Comparison of ENCODE assay signal across 1 cellular context in the genomic region with DNA sequence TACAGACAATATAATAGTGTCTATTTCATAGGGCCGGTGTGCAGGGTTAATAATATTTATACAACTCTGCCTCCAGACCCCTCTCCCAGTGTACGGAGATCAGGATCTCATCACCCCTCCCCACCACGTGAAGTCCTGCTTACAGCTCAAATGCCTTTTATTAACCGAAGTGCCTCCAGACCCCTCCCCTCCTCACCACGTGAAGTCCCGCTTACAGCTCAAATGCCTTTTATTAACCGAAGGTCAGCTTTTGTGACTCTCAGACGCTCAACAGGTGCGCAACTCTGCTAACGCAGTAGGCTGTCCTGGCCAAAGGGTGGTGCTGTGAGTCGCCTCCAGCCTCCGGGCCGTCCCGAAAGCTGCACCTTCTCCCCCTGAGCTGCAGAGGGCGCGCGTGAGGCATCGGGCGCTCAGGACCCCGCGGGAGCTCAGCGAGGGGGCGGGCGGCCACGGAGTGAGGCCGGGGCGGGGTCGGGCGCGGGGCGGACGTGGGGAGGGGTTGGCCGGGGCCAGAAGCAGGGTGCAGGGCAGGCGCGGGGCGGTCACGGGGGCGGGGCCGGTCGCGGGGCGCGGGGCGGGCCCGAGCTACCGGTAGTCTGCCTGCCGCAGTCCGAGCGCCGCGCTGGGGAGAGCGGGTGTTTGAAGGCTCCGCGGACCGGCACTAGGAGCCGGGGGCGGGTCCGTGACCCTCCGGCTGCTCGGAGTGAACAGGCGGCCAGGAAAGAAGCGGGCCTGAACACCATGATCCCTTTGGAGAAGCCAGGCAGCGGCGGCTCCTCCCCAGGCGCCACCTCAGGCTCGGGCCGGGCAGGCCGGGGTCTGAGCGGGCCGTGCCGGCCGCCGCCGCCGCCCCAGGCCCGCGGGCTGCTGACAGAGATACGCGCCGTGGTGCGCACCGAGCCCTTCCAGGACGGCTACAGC.
A peak's percentile ranks its signal among the peaks of the same experiment; 100 is the strongest.
TF ChIP-seq lines count a peak whose summit lies in the region.

STK17A (plus strand) TSS at position 606 of the 921 bp plus-strand sequence; CDS start at position 742, 136 bp downstream.

TF ChIP-seq in GM12878, 131 proteins besides CTCF, POLR2A, EP300 and RAD21 (continued from another document and continues in another):
- TF ChIP-seq CUX1 (IDR thresholded peaks at IDR 0.05; ENCODE audit: insufficient replicate concordance, low read depth, low read length) (no peak), MEF2A (IDR thresholded peaks at IDR 0.05; ENCODE audit: insufficient read depth, low read depth, low read length) (peak; percentile 72; the same call in 1 of the 2 replicates), JUNB (IDR thresholded peaks at IDR 0.05) (no peak), PAX8 (IDR thresholded peaks at IDR 0.05) (no peak), RBBP5 (conservative IDR thresholded peaks at IDR 0.05) (no peak), DPF2 (IDR thresholded peaks at IDR 0.05) (peak; percentile 79; the same call in 1 of the 2 replicates), SMC3 (IDR thresholded peaks at IDR 0.05; ENCODE audit: borderline replicate concordance, low read length) (peak; percentile 99), ZNF274 (IDR thresholded peaks at IDR 0.05; ENCODE audit: insufficient read depth, insufficient read length) (no peak), CHD1 (IDR thresholded peaks at IDR 0.05; ENCODE audit: low read depth, low read length) (no peak; the same call in 1 of the 2 replicates), CREM (IDR thresholded peaks at IDR 0.05; ENCODE audit: low read depth) (peak; percentile 52; the same call in 1 of the 2 replicates), FOXK2 (IDR thresholded peaks at IDR 0.05) (no peak), STAT1 (conservative IDR thresholded peaks at IDR 0.05) (no peak), ZNF207 (IDR thresholded peaks at IDR 0.05; ENCODE audit: borderline replicate concordance) (no peak; the same call in 1 of the 2 replicates), SREBF2 (IDR thresholded peaks at IDR 0.05; ENCODE audit: low read length) (no peak), EGR1 (IDR thresholded peaks at IDR 0.05; ENCODE audit: borderline replicate concordance in 1 of 2, low read depth in 2 of 2, low read length in 2 of 2) (0 out of 3 replicates have a peak, but pooled peaks of 1 of the 2 experiments have one; percentile 68), REST (IDR thresholded peaks at IDR 0.05; ENCODE audit: low read depth, low read length) (peak; percentile 49; the same call in 1 of the 2 replicates), PML (IDR thresholded peaks at IDR 0.05; ENCODE audit: low read length) (peak; percentile 69; the same call in 1 of the 2 replicates), CHD2 (IDR thresholded peaks at IDR 0.05; ENCODE audit: borderline replicate concordance, low read depth, low read length) (peak; percentile 73; the same call in 1 of the 2 replicates), NFXL1 (IDR thresholded peaks at IDR 0.05; ENCODE audit: borderline replicate concordance) (no peak), SRF (IDR thresholded peaks at IDR 0.05; ENCODE audit: low read depth in 2 of 2, low read length in 2 of 2) (peak in 1 of 2 experiments; percentile 54; a peak in 2 of 4 replicates), NR2C2 (IDR thresholded peaks at IDR 0.05; ENCODE audit: borderline replicate concordance, control insufficient read depth, insufficient read length, low read depth) (no peak), MLLT1 (IDR thresholded peaks at IDR 0.05) (no peak), NRF1 (conservative IDR thresholded peaks at IDR 0.05; ENCODE audit: low read depth, low read length) (peak; percentile 8; the same call in 1 of the 2 replicates), ZZZ3 (IDR thresholded peaks at IDR 0.05; ENCODE audit: control insufficient read depth, insufficient read length, low read depth) (no peak)
- TF ChIP-seq, protein P1, sequence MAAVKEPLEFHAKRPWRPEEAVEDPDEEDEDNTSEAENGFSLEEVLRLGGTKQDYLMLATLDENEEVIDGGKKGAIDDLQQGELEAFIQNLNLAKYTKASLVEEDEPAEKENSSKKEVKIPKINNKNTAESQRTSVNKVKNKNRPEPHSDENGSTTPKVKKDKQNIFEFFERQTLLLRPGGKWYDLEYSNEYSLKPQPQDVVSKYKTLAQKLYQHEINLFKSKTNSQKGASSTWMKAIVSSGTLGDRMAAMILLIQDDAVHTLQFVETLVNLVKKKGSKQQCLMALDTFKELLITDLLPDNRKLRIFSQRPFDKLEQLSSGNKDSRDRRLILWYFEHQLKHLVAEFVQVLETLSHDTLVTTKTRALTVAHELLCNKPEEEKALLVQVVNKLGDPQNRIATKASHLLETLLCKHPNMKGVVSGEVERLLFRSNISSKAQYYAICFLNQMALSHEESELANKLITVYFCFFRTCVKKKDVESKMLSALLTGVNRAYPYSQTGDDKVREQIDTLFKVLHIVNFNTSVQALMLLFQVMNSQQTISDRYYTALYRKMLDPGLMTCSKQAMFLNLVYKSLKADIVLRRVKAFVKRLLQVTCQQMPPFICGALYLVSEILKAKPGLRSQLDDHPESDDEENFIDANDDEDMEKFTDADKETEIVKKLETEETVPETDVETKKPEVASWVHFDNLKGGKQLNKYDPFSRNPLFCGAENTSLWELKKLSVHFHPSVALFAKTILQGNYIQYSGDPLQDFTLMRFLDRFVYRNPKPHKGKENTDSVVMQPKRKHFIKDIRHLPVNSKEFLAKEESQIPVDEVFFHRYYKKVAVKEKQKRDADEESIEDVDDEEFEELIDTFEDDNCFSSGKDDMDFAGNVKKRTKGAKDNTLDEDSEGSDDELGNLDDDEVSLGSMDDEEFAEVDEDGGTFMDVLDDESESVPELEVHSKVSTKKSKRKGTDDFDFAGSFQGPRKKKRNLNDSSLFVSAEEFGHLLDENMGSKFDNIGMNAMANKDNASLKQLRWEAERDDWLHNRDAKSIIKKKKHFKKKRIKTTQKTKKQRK (IDR thresholded peaks at IDR 0.05; ENCODE audit: low read depth, low read length): no peak
- TF ChIP-seq, protein P2, sequence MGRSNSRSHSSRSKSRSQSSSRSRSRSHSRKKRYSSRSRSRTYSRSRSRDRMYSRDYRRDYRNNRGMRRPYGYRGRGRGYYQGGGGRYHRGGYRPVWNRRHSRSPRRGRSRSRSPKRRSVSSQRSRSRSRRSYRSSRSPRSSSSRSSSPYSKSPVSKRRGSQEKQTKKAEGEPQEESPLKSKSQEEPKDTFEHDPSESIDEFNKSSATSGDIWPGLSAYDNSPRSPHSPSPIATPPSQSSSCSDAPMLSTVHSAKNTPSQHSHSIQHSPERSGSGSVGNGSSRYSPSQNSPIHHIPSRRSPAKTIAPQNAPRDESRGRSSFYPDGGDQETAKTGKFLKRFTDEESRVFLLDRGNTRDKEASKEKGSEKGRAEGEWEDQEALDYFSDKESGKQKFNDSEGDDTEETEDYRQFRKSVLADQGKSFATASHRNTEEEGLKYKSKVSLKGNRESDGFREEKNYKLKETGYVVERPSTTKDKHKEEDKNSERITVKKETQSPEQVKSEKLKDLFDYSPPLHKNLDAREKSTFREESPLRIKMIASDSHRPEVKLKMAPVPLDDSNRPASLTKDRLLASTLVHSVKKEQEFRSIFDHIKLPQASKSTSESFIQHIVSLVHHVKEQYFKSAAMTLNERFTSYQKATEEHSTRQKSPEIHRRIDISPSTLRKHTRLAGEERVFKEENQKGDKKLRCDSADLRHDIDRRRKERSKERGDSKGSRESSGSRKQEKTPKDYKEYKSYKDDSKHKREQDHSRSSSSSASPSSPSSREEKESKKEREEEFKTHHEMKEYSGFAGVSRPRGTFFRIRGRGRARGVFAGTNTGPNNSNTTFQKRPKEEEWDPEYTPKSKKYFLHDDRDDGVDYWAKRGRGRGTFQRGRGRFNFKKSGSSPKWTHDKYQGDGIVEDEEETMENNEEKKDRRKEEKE (IDR thresholded peaks at IDR 0.05): 0 out of 2 replicates have a peak, but pooled peaks have one; percentile 56
- TF ChIP-seq, protein P3, sequence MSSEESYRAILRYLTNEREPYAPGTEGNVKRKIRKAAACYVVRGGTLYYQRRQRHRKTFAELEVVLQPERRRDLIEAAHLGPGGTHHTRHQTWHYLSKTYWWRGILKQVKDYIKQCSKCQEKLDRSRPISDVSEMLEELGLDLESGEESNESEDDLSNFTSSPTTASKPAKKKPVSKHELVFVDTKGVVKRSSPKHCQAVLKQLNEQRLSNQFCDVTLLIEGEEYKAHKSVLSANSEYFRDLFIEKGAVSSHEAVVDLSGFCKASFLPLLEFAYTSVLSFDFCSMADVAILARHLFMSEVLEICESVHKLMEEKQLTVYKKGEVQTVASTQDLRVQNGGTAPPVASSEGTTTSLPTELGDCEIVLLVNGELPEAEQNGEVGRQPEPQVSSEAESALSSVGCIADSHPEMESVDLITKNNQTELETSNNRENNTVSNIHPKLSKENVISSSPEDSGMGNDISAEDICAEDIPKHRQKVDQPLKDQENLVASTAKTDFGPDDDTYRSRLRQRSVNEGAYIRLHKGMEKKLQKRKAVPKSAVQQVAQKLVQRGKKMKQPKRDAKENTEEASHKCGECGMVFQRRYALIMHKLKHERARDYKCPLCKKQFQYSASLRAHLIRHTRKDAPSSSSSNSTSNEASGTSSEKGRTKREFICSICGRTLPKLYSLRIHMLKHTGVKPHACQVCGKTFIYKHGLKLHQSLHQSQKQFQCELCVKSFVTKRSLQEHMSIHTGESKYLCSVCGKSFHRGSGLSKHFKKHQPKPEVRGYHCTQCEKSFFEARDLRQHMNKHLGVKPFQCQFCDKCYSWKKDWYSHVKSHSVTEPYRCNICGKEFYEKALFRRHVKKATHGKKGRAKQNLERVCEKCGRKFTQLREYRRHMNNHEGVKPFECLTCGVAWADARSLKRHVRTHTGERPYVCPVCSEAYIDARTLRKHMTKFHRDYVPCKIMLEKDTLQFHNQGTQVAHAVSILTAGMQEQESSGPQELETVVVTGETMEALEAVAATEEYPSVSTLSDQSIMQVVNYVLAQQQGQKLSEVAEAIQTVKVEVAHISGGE (CRISPR knock-in tag; IDR thresholded peaks at IDR 0.05): no peak
